Comparison of ENCODE assay signal across 8 cellular contexts in the genomic region with DNA sequence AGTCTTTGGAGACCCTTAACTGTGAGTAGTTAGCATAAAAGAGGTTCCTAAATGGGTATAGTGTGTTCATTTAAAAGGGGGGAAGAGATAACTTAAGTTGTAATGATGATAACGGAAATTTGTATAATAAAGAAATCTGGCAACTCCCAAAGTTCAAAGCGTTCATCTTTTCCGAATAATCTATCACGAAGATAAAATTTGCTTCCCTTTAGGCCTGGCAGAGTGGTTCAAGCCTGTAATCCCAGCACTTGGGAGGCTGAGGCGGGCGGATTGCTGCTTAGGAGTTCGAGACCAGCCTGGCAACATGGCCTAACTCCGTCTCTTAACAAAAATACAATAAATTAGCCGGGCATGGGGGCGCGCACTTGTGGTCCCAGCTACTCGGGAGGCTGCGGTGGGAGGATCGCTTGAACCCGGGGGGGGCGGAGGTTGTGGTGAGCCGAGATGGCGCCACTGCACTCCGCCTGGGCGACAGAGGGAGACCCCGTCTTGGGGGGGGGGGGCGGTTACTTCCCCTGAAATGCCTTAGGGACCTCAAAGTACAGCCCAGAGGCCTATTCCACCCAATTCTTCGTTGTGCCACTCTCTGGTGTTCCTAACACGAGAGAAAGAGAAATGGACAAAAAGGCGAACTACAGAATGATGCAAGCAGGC. TPM values are rescaled to one million over a fixed set of nuclear protein-coding genes. Genes with fewer than 3 reads are reported as not detected.
DNase-seq lines count a peak whose midpoint lies in the region; ATAC-seq, FAIRE-seq and TF ChIP-seq lines count a peak whose summit lies in the region.

No MANE protein-coding gene starts in this region.

- H3K36me3 Mint-ChIP-seq in MCF 10A (ENCODE audit: insufficient read depth, unreplicated experiment), result peaks cover 46% of the 10 kb centered on the region

- peak overlapping the region; percentile 100 for H3K27ac Mint-ChIP-seq in MCF 10A (ENCODE audit: low read depth, unreplicated experiment)

- intact Hi-C loops in MCF 10A (cut with micrococcal nuclease), result no loop called here
- intact Hi-C loops in HepG2 (cut with micrococcal nuclease; ENCODE audit: unreplicated experiment), result loop anchor here (2.0 to 10.0 kb wide), 3 partner anchors 40 to 157 kb away; partner anchors contain the start of gene N4BP2L1

- no peak for TF ChIP-seq CTCF in MCF 10A (IDR thresholded peaks at IDR 0.05; ENCODE audit: unreplicated experiment)
- no peak for TF ChIP-seq CTCF in HepG2 (CRISPR knock-in tag; IDR thresholded peaks at IDR 0.05)

- peaks cover 46% of the 10 kb centered on the region for H3K4me1 ChIP-seq in HepG2 (ENCODE audit: insufficient read depth, low read length)

- TF ChIP-seq EP300 in HepG2 (IDR thresholded peaks at IDR 0.05; ENCODE audit: low read depth in 2 of 2, low read length in 2 of 2) (no peak), HepG2 (CRISPR knock-in tag; IDR thresholded peaks at IDR 0.05; ENCODE audit: borderline replicate concordance) (no peak)

- H3K4me2 ChIP-seq in HepG2 (ENCODE audit: low read depth, low read length), result peak overlapping the region; percentile 88

- POLR2A ChIA-PET in MCF 10A (lab: Yijun Ruan, JAX), result interaction anchor here (0.6 to 1.9 kb wide), 12 partner anchors 9 to 988 kb away, joined by 3 to 6 read pairs (median 3); partner anchors contain the start of genes BRCA2 and PDS5B
- POLR2A ChIA-PET in HepG2 (lab: Yijun Ruan, JAX), result interaction anchor here (0.9 to 2.3 kb wide), 6 partner anchors 13 to 281 kb away, joined by 3 to 11 read pairs (median 6); partner anchors contain the start of genes N4BP2L1 and PDS5B

- TF ChIP-seq POLR2A in HepG2 (IDR thresholded peaks at IDR 0.05; ENCODE audit: insufficient read depth in 1 of 2, low read depth in 2 of 2, low read length in 2 of 2), result no peak

- ATAC-seq in GM19395 (IDR thresholded peaks at IDR 0.05; ENCODE audit: unreplicated experiment) (peak; percentile 3), HepG2 (peak; percentile 15; the same call in 2 of the 3 replicates), GM19455 (IDR thresholded peaks at IDR 0.05; ENCODE audit: unreplicated experiment) (no peak), GM18870 (IDR thresholded peaks at IDR 0.05; ENCODE audit: unreplicated experiment) (no peak)

- peaks cover 16% of the 10 kb centered on the region for H3K9me3 Mint-ChIP-seq in MCF 10A (ENCODE audit: unreplicated experiment)

- peak overlapping the region; percentile 94 for H3K27ac ChIP-seq in HepG2 (ENCODE audit: extremely low read length, insufficient read depth, low read length)

- H4K20me1 ChIP-seq in HepG2 (ENCODE audit: insufficient read depth, low read length), result peaks cover 3% of the 10 kb centered on the region; the same call in 1 of the 2 replicates

- no peak for FAIRE-seq in HepG2 (lab: Jason Lieb, UNC)

- no peak overlapping the region for H2AFZ ChIP-seq in HepG2 (ENCODE audit: low read length)

- no peak for TF ChIP-seq RAD21 in HepG2 (CRISPR knock-in tag; IDR thresholded peaks at IDR 0.05)

- 10% methylated on average over 24 of the region's 25 CpGs for whole genome bisulfite sequencing in HepG2 (ENCODE audit: low lambda C conversion rate)

- BruUV-seq in MCF 10A (replicated peaks; lab: Mats Ljungman, UMichigan) (no TSS peak), HepG2 (replicated peaks; lab: Mats Ljungman, UMichigan) (no TSS peak)

- H3K27me3 Mint-ChIP-seq in MCF 10A (ENCODE audit: insufficient read depth, unreplicated experiment), result no peaks in the 10 kb centered on the region

- H3K9me3 ChIP-seq in HepG2 (ENCODE audit: low read length), result no peaks in the 10 kb centered on the region

- CTCF ChIA-PET in MCF 10A (lab: Yijun Ruan, JAX) (interaction anchor here (1.1 to 1.9 kb wide), 2 partner anchors 9 to 31 kb away, joined by 3 to 5 read pairs; no protein-coding TSS in a partner anchor), HepG2 (lab: Yijun Ruan, JAX; ENCODE audit: low intra/inter-chr PET ratio, low total read pairs) (no interaction called here)

- DNase-seq in T-helper 2 cell (peak in 4 of 5 experiments; percentile 6 to 78 (median 20)), MCF 10A (ENCODE audit: unreplicated experiment) (no peak), HepG2 (ENCODE audit: low spot score) (no peak), DMS79 treated with DMSO at 0.1 percent for 48 hours (lab: John Stamatoyannopoulos, UW) (no peak)
- peak; percentile 11 for DNase-seq in stimulated activated CD8-positive, alpha-beta memory T cell treated with anti-CD3 and anti-CD28 coated beads, Interleukin-12 subunit alpha, Interleukin-12 subunit beta, amount 100 ng/mL, for 24 hours (ENCODE audit: extremely low read depth)

- in situ Hi-C loops in HepG2 (cut with HindIII; ENCODE audit: extremely low pct_ligation_motif_present, low pct_unique_long_range_greater_than_20kb), result no loop called here

- peak overlapping the region; percentile 98 for H3K4me3 Mint-ChIP-seq in MCF 10A (ENCODE audit: unreplicated experiment)

- H3K4me1 Mint-ChIP-seq in MCF 10A (ENCODE audit: insufficient read depth, unreplicated experiment), result peaks cover 33% of the 10 kb centered on the region

- H3K4me3 ChIP-seq in HepG2 (replicated peaks in 1 of 3; ENCODE audit: insufficient read depth in 1 of 3, low read depth in 2 of 3, low read length in 3 of 3), result peak overlapping the region; percentile 80 to 85 (median 84)

- peaks cover 2 to 18% of the 10 kb centered on the region in 2 experiments; a peak in 4 of 5 replicates for H3K36me3 ChIP-seq in HepG2 (replicated peaks in 1 of 2; ENCODE audit: control insufficient read depth in 1 of 2, insufficient read depth in 2 of 2, low read length in 2 of 2)

- peak overlapping the region; percentile 94 for H3K9ac ChIP-seq in HepG2 (ENCODE audit: insufficient read depth, low read depth, low read length)

- H3K27me3 ChIP-seq in HepG2 (ENCODE audit: control insufficient read depth in 1 of 2, insufficient read depth in 2 of 2, low read length in 2 of 2), result no peaks in the 10 kb centered on the region; a peak in 1 of 5 replicates

- H3K79me2 ChIP-seq in HepG2 (ENCODE audit: insufficient read depth, low read length), result peaks cover 56% of the 10 kb centered on the region

TF ChIP-seq in HepG2, 621 proteins besides CTCF, POLR2A, EP300 and RAD21 (continues in another document):
- TF ChIP-seq ZNF788 (CRISPR knock-in tag; IDR thresholded peaks at IDR 0.05; ENCODE audit: borderline replicate concordance) (no peak), ZNF850 (CRISPR knock-in tag; conservative IDR thresholded peaks at IDR 0.05) (no peak), CEBPG (CRISPR knock-in tag; IDR thresholded peaks at IDR 0.05) (0 out of 2 replicates have a peak, but pooled peaks have one; percentile 41), RBM22 (optimal IDR thresholded peaks at IDR 0.05; ENCODE audit: low read length) (no peak), JUND (CRISPR knock-in tag; IDR thresholded peaks at IDR 0.05) (peak; percentile 4; the same call in 1 of the 2 replicates)

RNA-seq across cellular contexts. Expression of gene N4BP2L2, which starts 0.9 kb away (rescaled TPM):
- total RNA-seq in MCF 10A (2022), result 113 and 132 TPM in 2 replicates
- 81.2 and 82.6 TPM in 2 replicates for total RNA-seq in HepG2 (2016; rRNA removed; fragmentation: Illumina TruSeq; extraction: Trizol)
- total RNA-seq in HepG2 (2016; cell fraction: cytosol; rRNA removed; fragmentation: Illumina TruSeq; extraction: Trizol; ENCODE audit: low read depth), result 71.3 and 84.9 TPM in 2 replicates
- 78.9 and 83.5 TPM in 2 replicates for total RNA-seq in HepG2 (2016; cell fraction: insoluble cytoplasmic fraction; rRNA removed; fragmentation: Illumina TruSeq; extraction: Trizol)
- 34.9 and 44.4 TPM in 2 replicates for total RNA-seq in HepG2 (2016; cell fraction: membrane; rRNA removed; fragmentation: Illumina TruSeq; extraction: Trizol)
- 169 and 172 TPM in 2 replicates for total RNA-seq in HepG2 (2016; cell fraction: nucleus; rRNA removed; fragmentation: Illumina TruSeq; extraction: Trizol)
- polyA plus RNA-seq in HepG2 (2011; rRNA removed), result 47.9 and 58.9 TPM in 2 replicates
- polyA plus RNA-seq in HepG2 (2011; cell fraction: cytosol; rRNA removed), result 10.6 and 15.4 TPM in 2 replicates
- 60.7 and 85.4 TPM in 2 replicates for polyA plus RNA-seq in HepG2 (2011; cell fraction: nucleus; rRNA removed)
- 56.7 and 67.5 TPM in 2 replicates for polyA plus RNA-seq in HepG2 (2012)
- polyA plus RNA-seq in HepG2 (2016; cell fraction: cytosol; fragmentation: Illumina TruSeq; extraction: Trizol; ENCODE audit: low read depth), result 2.5 and 3.0 TPM in 2 replicates
- polyA plus RNA-seq in HepG2 (2016; cell fraction: insoluble cytoplasmic fraction; fragmentation: Illumina TruSeq; extraction: Trizol; ENCODE audit: low read depth), result 50.8 and 51.5 TPM in 2 replicates
- polyA plus RNA-seq in HepG2 (2016; cell fraction: membrane; fragmentation: Illumina TruSeq; extraction: Trizol; ENCODE audit: low read depth), result 6.7 and 7.0 TPM in 2 replicates
- 123 and 141 TPM in 2 replicates for polyA plus RNA-seq in HepG2 (2016; cell fraction: nucleus; fragmentation: Illumina TruSeq; extraction: Trizol; ENCODE audit: insufficient read depth, low read depth)
- polyA minus RNA-seq in HepG2 (2011; rRNA and poly(A)+ RNA removed; ENCODE audit: low replicate concordance), result 12.8 and 15.7 TPM in 2 replicates
- 15.0 and 16.3 TPM in 2 replicates for polyA minus RNA-seq in HepG2 (2011; cell fraction: cytosol; rRNA and poly(A)+ RNA removed)
- polyA minus RNA-seq in HepG2 (2011; cell fraction: nucleus; rRNA and poly(A)+ RNA removed), result 190 and 196 TPM in 2 replicates

RNA-seq across cellular contexts. Expression of gene PDS5B, which starts 48.5 kb away (rescaled TPM):
- 25.4 and 29.6 TPM in 2 replicates for total RNA-seq in MCF 10A (2022)
- 24.6 and 53.7 TPM in 2 replicates for total RNA-seq in HepG2 (2016; rRNA removed; fragmentation: Illumina TruSeq; extraction: Trizol)
- total RNA-seq in HepG2 (2016; cell fraction: cytosol; rRNA removed; fragmentation: Illumina TruSeq; extraction: Trizol; ENCODE audit: low read depth), result 7.4 and 7.9 TPM in 2 replicates
- total RNA-seq in HepG2 (2016; cell fraction: insoluble cytoplasmic fraction; rRNA removed; fragmentation: Illumina TruSeq; extraction: Trizol), result 22.7 and 47.5 TPM in 2 replicates
- 9.7 and 11.0 TPM in 2 replicates for total RNA-seq in HepG2 (2016; cell fraction: membrane; rRNA removed; fragmentation: Illumina TruSeq; extraction: Trizol)
- total RNA-seq in HepG2 (2016; cell fraction: nucleus; rRNA removed; fragmentation: Illumina TruSeq; extraction: Trizol), result 56.7 and 57.7 TPM in 2 replicates
- 4.7 and 5.8 TPM in 2 replicates for polyA plus RNA-seq in HepG2 (2011; rRNA removed)
- 2.4 and 3.9 TPM in 2 replicates for polyA plus RNA-seq in HepG2 (2011; cell fraction: cytosol; rRNA removed)
- 6.2 and 7.3 TPM in 2 replicates for polyA plus RNA-seq in HepG2 (2011; cell fraction: nucleus; rRNA removed)
- 10.6 and 16.1 TPM in 2 replicates for polyA plus RNA-seq in HepG2 (2012)
- 0.51 and 0.53 TPM in 2 replicates for polyA plus RNA-seq in HepG2 (2016; cell fraction: cytosol; fragmentation: Illumina TruSeq; extraction: Trizol; ENCODE audit: low read depth)
- polyA plus RNA-seq in HepG2 (2016; cell fraction: insoluble cytoplasmic fraction; fragmentation: Illumina TruSeq; extraction: Trizol; ENCODE audit: low read depth), result 34.6 and 36.3 TPM in 2 replicates
- polyA plus RNA-seq in HepG2 (2016; cell fraction: membrane; fragmentation: Illumina TruSeq; extraction: Trizol; ENCODE audit: low read depth), result 1.4 and 2.0 TPM in 2 replicates
- 29.6 and 30.0 TPM in 2 replicates for polyA plus RNA-seq in HepG2 (2016; cell fraction: nucleus; fragmentation: Illumina TruSeq; extraction: Trizol; ENCODE audit: insufficient read depth, low read depth)
- polyA minus RNA-seq in HepG2 (2011; rRNA and poly(A)+ RNA removed; ENCODE audit: low replicate concordance), result 5.9 and 9.8 TPM in 2 replicates
- 17.9 and 19.7 TPM in 2 replicates for polyA minus RNA-seq in HepG2 (2011; cell fraction: cytosol; rRNA and poly(A)+ RNA removed)
- 75.3 and 79.7 TPM in 2 replicates for polyA minus RNA-seq in HepG2 (2011; cell fraction: nucleus; rRNA and poly(A)+ RNA removed)

Comparison
In these comparisons a context has a peak if more than half of its experiments do, and no peak if none do; other contexts are left out.
1. ATAC-seq: peak in GM19395 (single experiment) and HepG2 (single experiment); none in GM19455 (single experiment) and GM18870 (single experiment).
2. DNase-seq: peak in T-helper 2 cell (4 of 5) and stimulated activated CD8-positive, alpha-beta memory T cell treated with anti-CD3 and anti-CD28 coated beads, Interleukin-12 subunit alpha, Interleukin-12 subunit beta, amount 100 ng/mL, for 24 hours (single experiment); none in MCF 10A (single experiment), HepG2 (single experiment) and DMS79 treated with DMSO at 0.1 percent for 48 hours (single experiment).